1 cellular context compared by ENCODE assay signal in genomic region chr4:48340905-48341775, GRCh38.
TF ChIP-seq lines count a peak whose summit lies in the region.

Gene SLAIN2, plus strand, starts transcription at chr4:48341529. Its CDS starts 211 bp downstream, at chr4:48341740.

TF ChIP-seq in HepG2, 621 proteins besides CTCF, POLR2A, EP300 and RAD21 (continued from another document and continues in another):
- TF ChIP-seq, protein P1, sequence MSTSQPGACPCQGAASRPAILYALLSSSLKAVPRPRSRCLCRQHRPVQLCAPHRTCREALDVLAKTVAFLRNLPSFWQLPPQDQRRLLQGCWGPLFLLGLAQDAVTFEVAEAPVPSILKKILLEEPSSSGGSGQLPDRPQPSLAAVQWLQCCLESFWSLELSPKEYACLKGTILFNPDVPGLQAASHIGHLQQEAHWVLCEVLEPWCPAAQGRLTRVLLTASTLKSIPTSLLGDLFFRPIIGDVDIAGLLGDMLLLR (CRISPR knock-in tag; IDR thresholded peaks at IDR 0.05): no peak
- TF ChIP-seq ZNF839 (CRISPR knock-in tag; IDR thresholded peaks at IDR 0.05; ENCODE audit: borderline replicate concordance) (no peak), ARNT (IDR thresholded peaks at IDR 0.05) (no peak), SOX5 (CRISPR knock-in tag; IDR thresholded peaks at IDR 0.05; ENCODE audit: borderline replicate concordance) (peak; percentile 23; the same call in 1 of the 2 replicates), ZNF20 (CRISPR knock-in tag; IDR thresholded peaks at IDR 0.05) (no peak), CHD4 (IDR thresholded peaks at IDR 0.05; ENCODE audit: borderline replicate concordance, low read length) (no peak), SAP130 (CRISPR knock-in tag; IDR thresholded peaks at IDR 0.05; ENCODE audit: low read depth) (peak; percentile 84), ZFX (CRISPR knock-in tag; IDR thresholded peaks at IDR 0.05; ENCODE audit: low read depth) (peak; percentile 85), ZNF563 (CRISPR knock-in tag; IDR thresholded peaks at IDR 0.05) (0 out of 2 replicates have a peak, but pooled peaks have one; percentile 29), CC2D1A (CRISPR knock-in tag; IDR thresholded peaks at IDR 0.05) (no peak), FOXM1 (CRISPR knock-in tag; IDR thresholded peaks at IDR 0.05) (no peak), HOXA9 (CRISPR knock-in tag; IDR thresholded peaks at IDR 0.05; ENCODE audit: borderline replicate concordance) (no peak), ZSCAN12 (CRISPR knock-in tag; IDR thresholded peaks at IDR 0.05) (no peak), YEATS4 (CRISPR knock-in tag; IDR thresholded peaks at IDR 0.05; ENCODE audit: borderline replicate concordance) (peak; percentile 67), SCMH1 (CRISPR knock-in tag; IDR thresholded peaks at IDR 0.05; ENCODE audit: borderline replicate concordance) (no peak), DMAP1 (CRISPR knock-in tag; IDR thresholded peaks at IDR 0.05) (peak; percentile 38; the same call in 1 of the 2 replicates), ZNF512B (CRISPR knock-in tag; IDR thresholded peaks at IDR 0.05; ENCODE audit: borderline replicate concordance) (no peak), ZFP37 (CRISPR knock-in tag; IDR thresholded peaks at IDR 0.05; ENCODE audit: borderline replicate concordance) (0 out of 2 replicates have a peak, but pooled peaks have one; percentile 52), ZKSCAN5 (CRISPR knock-in tag; IDR thresholded peaks at IDR 0.05) (no peak), ZNF530 (CRISPR knock-in tag; IDR thresholded peaks at IDR 0.05; ENCODE audit: low read depth) (no peak), ASH2L (IDR thresholded peaks at IDR 0.05; ENCODE audit: insufficient read length, low read depth, low read length) (no peak), PITX1 (CRISPR knock-in tag; IDR thresholded peaks at IDR 0.05) (peak; percentile 7; the same call in 1 of the 2 replicates), ZNF629 (CRISPR knock-in tag; conservative IDR thresholded peaks at IDR 0.05) (0 out of 2 replicates have a peak, but pooled peaks have one; percentile 38), KDM4B (CRISPR knock-in tag; IDR thresholded peaks at IDR 0.05) (no peak), MED13 (CRISPR knock-in tag; IDR thresholded peaks at IDR 0.05) (no peak), PCBP1 (IDR thresholded peaks at IDR 0.05; ENCODE audit: borderline replicate concordance, low read depth, low read length) (no peak), DR1 (CRISPR knock-in tag; IDR thresholded peaks at IDR 0.05) (no peak), HNF4A (CRISPR knock-in tag; IDR thresholded peaks at IDR 0.05) (peak; percentile 27; the same call in 1 of the 2 replicates), ZNF34 (CRISPR knock-in tag; IDR thresholded peaks at IDR 0.05; ENCODE audit: borderline replicate concordance) (0 out of 2 replicates have a peak, but pooled peaks have one; percentile 45), MBNL3 (CRISPR knock-in tag; conservative IDR thresholded peaks at IDR 0.05) (no peak), MATR3 (CRISPR knock-in tag; IDR thresholded peaks at IDR 0.05) (no peak), MED1 (CRISPR knock-in tag; IDR thresholded peaks at IDR 0.05) (peak; percentile 64), FIP1L1 (IDR thresholded peaks at IDR 0.05; ENCODE audit: borderline replicate concordance, insufficient read depth, low read depth, low read length) (no peak), ELF3 (CRISPR knock-in tag; IDR thresholded peaks at IDR 0.05) (peak; percentile 65), THAP7 (CRISPR knock-in tag; IDR thresholded peaks at IDR 0.05) (peak; percentile 12; the same call in 1 of the 2 replicates), HOXA3 (CRISPR knock-in tag; IDR thresholded peaks at IDR 0.05) (peak; percentile 84; the same call in 1 of the 2 replicates), HOXA5 (CRISPR knock-in tag; IDR thresholded peaks at IDR 0.05) (peak; percentile 24; the same call in 1 of the 2 replicates), SP140L (CRISPR knock-in tag; IDR thresholded peaks at IDR 0.05; ENCODE audit: borderline replicate concordance) (no peak), CREB1 (IDR thresholded peaks at IDR 0.05) (no peak; the same call in 1 of the 2 replicates), CREB1 (CRISPR knock-in tag; IDR thresholded peaks at IDR 0.05) (no peak), PRDM4 (CRISPR knock-in tag; IDR thresholded peaks at IDR 0.05; ENCODE audit: borderline replicate concordance) (no peak), HNRNPLL (IDR thresholded peaks at IDR 0.05; ENCODE audit: low read depth, low read length, poor library complexity, severe bottlenecking) (peak; percentile 58), SP2 (CRISPR knock-in tag; IDR thresholded peaks at IDR 0.05) (peak; percentile 76), ZBTB34 (CRISPR knock-in tag; IDR thresholded peaks at IDR 0.05) (no peak), ZNF788 (CRISPR knock-in tag; IDR thresholded peaks at IDR 0.05; ENCODE audit: borderline replicate concordance) (peak; percentile 53; the same call in 1 of the 2 replicates), ZNF614 (CRISPR knock-in tag; IDR thresholded peaks at IDR 0.05; ENCODE audit: borderline replicate concordance) (no peak)
- TF ChIP-seq, protein P2, sequence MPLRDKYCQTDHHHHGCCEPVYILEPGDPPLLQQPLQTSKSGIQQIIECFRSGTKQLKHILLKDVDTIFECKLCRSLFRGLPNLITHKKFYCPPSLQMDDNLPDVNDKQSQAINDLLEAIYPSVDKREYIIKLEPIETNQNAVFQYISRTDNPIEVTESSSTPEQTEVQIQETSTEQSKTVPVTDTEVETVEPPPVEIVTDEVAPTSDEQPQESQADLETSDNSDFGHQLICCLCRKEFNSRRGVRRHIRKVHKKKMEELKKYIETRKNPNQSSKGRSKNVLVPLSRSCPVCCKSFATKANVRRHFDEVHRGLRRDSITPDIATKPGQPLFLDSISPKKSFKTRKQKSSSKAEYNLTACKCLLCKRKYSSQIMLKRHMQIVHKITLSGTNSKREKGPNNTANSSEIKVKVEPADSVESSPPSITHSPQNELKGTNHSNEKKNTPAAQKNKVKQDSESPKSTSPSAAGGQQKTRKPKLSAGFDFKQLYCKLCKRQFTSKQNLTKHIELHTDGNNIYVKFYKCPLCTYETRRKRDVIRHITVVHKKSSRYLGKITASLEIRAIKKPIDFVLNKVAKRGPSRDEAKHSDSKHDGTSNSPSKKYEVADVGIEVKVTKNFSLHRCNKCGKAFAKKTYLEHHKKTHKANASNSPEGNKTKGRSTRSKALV (CRISPR knock-in tag; IDR thresholded peaks at IDR 0.05): no peak
- TF ChIP-seq, protein P3, sequence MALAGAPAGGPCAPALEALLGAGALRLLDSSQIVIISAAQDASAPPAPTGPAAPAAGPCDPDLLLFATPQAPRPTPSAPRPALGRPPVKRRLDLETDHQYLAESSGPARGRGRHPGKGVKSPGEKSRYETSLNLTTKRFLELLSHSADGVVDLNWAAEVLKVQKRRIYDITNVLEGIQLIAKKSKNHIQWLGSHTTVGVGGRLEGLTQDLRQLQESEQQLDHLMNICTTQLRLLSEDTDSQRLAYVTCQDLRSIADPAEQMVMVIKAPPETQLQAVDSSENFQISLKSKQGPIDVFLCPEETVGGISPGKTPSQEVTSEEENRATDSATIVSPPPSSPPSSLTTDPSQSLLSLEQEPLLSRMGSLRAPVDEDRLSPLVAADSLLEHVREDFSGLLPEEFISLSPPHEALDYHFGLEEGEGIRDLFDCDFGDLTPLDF (CRISPR knock-in tag; IDR thresholded peaks at IDR 0.05): no peak
- TF ChIP-seq, protein P4, sequence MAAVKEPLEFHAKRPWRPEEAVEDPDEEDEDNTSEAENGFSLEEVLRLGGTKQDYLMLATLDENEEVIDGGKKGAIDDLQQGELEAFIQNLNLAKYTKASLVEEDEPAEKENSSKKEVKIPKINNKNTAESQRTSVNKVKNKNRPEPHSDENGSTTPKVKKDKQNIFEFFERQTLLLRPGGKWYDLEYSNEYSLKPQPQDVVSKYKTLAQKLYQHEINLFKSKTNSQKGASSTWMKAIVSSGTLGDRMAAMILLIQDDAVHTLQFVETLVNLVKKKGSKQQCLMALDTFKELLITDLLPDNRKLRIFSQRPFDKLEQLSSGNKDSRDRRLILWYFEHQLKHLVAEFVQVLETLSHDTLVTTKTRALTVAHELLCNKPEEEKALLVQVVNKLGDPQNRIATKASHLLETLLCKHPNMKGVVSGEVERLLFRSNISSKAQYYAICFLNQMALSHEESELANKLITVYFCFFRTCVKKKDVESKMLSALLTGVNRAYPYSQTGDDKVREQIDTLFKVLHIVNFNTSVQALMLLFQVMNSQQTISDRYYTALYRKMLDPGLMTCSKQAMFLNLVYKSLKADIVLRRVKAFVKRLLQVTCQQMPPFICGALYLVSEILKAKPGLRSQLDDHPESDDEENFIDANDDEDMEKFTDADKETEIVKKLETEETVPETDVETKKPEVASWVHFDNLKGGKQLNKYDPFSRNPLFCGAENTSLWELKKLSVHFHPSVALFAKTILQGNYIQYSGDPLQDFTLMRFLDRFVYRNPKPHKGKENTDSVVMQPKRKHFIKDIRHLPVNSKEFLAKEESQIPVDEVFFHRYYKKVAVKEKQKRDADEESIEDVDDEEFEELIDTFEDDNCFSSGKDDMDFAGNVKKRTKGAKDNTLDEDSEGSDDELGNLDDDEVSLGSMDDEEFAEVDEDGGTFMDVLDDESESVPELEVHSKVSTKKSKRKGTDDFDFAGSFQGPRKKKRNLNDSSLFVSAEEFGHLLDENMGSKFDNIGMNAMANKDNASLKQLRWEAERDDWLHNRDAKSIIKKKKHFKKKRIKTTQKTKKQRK (IDR thresholded peaks at IDR 0.05; ENCODE audit: low read length): no peak
- TF ChIP-seq, protein P5, sequence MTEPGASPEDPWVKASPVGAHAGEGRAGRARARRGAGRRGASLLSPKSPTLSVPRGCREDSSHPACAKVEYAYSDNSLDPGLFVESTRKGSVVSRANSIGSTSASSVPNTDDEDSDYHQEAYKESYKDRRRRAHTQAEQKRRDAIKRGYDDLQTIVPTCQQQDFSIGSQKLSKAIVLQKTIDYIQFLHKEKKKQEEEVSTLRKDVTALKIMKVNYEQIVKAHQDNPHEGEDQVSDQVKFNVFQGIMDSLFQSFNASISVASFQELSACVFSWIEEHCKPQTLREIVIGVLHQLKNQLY (CRISPR knock-in tag; IDR thresholded peaks at IDR 0.05): no peak
